Comparison of ENCODE assay signal across 23 cellular contexts in the genomic region with DNA sequence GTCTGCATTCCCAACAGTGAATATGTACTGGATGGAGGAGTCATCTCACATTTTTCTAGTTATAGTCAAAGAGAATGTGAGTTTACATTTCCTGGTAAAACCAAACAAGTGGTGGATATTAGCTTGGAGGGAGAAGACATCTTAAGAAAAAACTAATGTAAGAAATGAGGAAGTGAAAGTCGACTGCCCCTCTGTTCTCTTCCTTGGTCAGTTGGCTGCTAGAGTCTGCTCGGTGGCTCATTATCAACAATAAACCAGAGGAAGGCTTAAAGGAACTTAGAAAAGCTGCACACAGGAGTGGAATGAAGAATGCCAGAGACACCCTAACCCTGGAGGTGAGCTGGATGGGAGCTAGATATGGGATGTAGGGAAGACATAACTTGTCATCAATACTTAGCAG. TPM values are rescaled to one million over a fixed set of nuclear protein-coding genes. Genes with fewer than 3 reads are reported as not detected.
A peak's percentile ranks its signal among the peaks of the same experiment; 100 is the strongest.
DNase-seq lines count a peak whose midpoint lies in the region; ATAC-seq and TF ChIP-seq lines count a peak whose summit lies in the region.
"Had no signal": no experiment of that assay in that cellular context is flagged by ENCODE, and none has a peak within 500 bp of the region (broad histone marks: within the 10 kb centered on the region; RNA-seq: fewer than 3 reads in every experiment).

No MANE protein-coding gene starts in this region.

- H3K9me3 Mint-ChIP-seq in T-cell, result no peaks in the 10 kb centered on the region
- H3K9me3 Mint-ChIP-seq: activated T-cell treated with anti-CD3 and anti-CD28 coated beads, Interleukin-2, amount 50 U/mL, for 4 hours; neural progenitor cell; stimulated activated naive B cell treated with anti-CD40 and anti-IgM and Interleukin-4, amounts not matched to agents 10 μg/mL and 1 μg/mL and 100 μg/mL, for 72 hours had no signal

- no peak for TF ChIP-seq POLR2A in testis (IDR thresholded peaks at IDR 0.05)

- no peak overlapping the region for H3K9ac ChIP-seq in MM.1S (ENCODE audit: low read length)
- H3K9ac ChIP-seq: GM23248, neural progenitor cell had no signal

- DNase-seq in GM13976 (ENCODE audit: low spot score) (peak; percentile 11), MM.1S (peak; percentile 47), RPMI8226 (peak; percentile 75), midbrain (lab: John Stamatoyannopoulos, UW) (peak; percentile 0), T-cell (no peak), NCI-H82 treated with DMSO at 0.1 percent for 48 hours (lab: John Stamatoyannopoulos, UW; ENCODE audit: unreplicated experiment) (no peak), testis (no peak), GDM1 (lab: John Stamatoyannopoulos, UW) (no peak)
- DNase-seq: activated CD8-positive, alpha-beta memory T cell treated with anti-CD3 and anti-CD28 coated beads for 24 hours; activated naive CD4-positive, alpha-beta T cell treated with Interleukin-2 at 50 U/mL for 16 hours; activated T-cell treated with anti-CD3 and anti-CD28 coated beads, Interleukin-2, amount 50 U/mL, for 4 hours; amniotic stem cell; GM23248; NCI-H526 treated with DMSO at 0.1 percent for 48 hours; psoas muscle; stimulated activated naive B cell treated with anti-CD40 and anti-IgM and Interleukin-4, amounts not matched to agents 10 μg/mL and 1 μg/mL and 100 μg/mL, for 72 hours; thyroid gland had no signal

- POLR2A ChIA-PET in T-cell (lab: Charles Lee), result no interaction called here

- H3K4me3 ChIP-seq in MM.1S (ENCODE audit: low read length) (no peak overlapping the region), testis (no peak overlapping the region)
- H3K4me3 ChIP-seq: coronary artery, GM23248, neural progenitor cell, psoas muscle, thyroid gland had no signal

- H3K36me3 Mint-ChIP-seq in T-cell, result no peaks in the 10 kb centered on the region
- H3K36me3 Mint-ChIP-seq: neural progenitor cell; stimulated activated naive B cell treated with anti-CD40 and anti-IgM and Interleukin-4, amounts not matched to agents 10 μg/mL and 1 μg/mL and 100 μg/mL, for 72 hours had no signal

- H3K36me3 ChIP-seq in MM.1S (replicated peaks; ENCODE audit: insufficient read depth, low read length) (no peaks in the 10 kb centered on the region), testis (ENCODE audit: low read depth, missing control alignments) (no peaks in the 10 kb centered on the region)
- H3K36me3 ChIP-seq: neural progenitor cell, thyroid gland had no signal

- WGBS in testis, 2 donors, result 57 to 59% methylated on average over 2 of the region's 2 CpGs

- no peak for ATAC-seq in T-cell (replicated peaks in 1 of 4)
- ATAC-seq: activated CD4-positive, CD25-positive, alpha-beta regulatory T cell treated with anti-CD3 and anti-CD28 coated beads, Interleukin-2, amount 50 U/mL, for 24 hours; activated T-cell treated with anti-CD3 and anti-CD28 coated beads, Interleukin-2, amount 50 U/mL, for 4 hours; left lobe of liver; psoas muscle had no signal

- H3K9me3 ChIP-seq in MM.1S (replicated peaks; ENCODE audit: insufficient read depth, low read length) (no peaks in the 10 kb centered on the region), testis (no peaks in the 10 kb centered on the region)
- H3K9me3 ChIP-seq: psoas muscle, thyroid gland had no signal

- H3K27ac ChIP-seq in MM.1S (ENCODE audit: low read length) (no peak overlapping the region), testis (no peak overlapping the region)
- H3K27ac ChIP-seq: coronary artery, GM23248, neural progenitor cell, psoas muscle, thyroid gland had no signal

- H3F3A ChIP-seq in MM.1S (ENCODE audit: insufficient read depth, low read length), result no peaks in the 10 kb centered on the region

- no peaks in the 10 kb centered on the region for H3K27me3 ChIP-seq in MM.1S (replicated peaks; ENCODE audit: insufficient read depth, low read length)
- H3K27me3 ChIP-seq in testis, result no peaks in the 10 kb centered on the region
- H3K27me3 ChIP-seq: neural progenitor cell, thyroid gland had no signal

- no peak overlapping the region for H3K4me2 ChIP-seq in MM.1S (ENCODE audit: low read depth, low read length)
- H3K4me2 ChIP-seq: neural progenitor cell had no signal

- no peak overlapping the region for H3K27ac Mint-ChIP-seq in T-cell
- H3K27ac Mint-ChIP-seq: neural progenitor cell; stimulated activated naive B cell treated with anti-CD40 and anti-IgM and Interleukin-4, amounts not matched to agents 10 μg/mL and 1 μg/mL and 100 μg/mL, for 72 hours had no signal

- TF ChIP-seq CTCF in GM13976 (IDR thresholded peaks at IDR 0.05; ENCODE audit: borderline replicate concordance, control extremely low read depth, extremely low read depth, insufficient read depth, missing control alignments) (no peak), MM.1S (IDR thresholded peaks at IDR 0.05; ENCODE audit: low read length) (no peak), testis (IDR thresholded peaks at IDR 0.05) (no peak)

- H3K4me3 Mint-ChIP-seq in T-cell, result no peak overlapping the region
- H3K4me3 Mint-ChIP-seq: activated T-cell treated with anti-CD3 and anti-CD28 coated beads, Interleukin-2, amount 50 U/mL, for 4 hours; neural progenitor cell; stimulated activated naive B cell treated with anti-CD40 and anti-IgM and Interleukin-4, amounts not matched to agents 10 μg/mL and 1 μg/mL and 100 μg/mL, for 72 hours had no signal

- peaks cover 23 to 43% of the 10 kb centered on the region in 2 donors for H3K27me3 Mint-ChIP-seq in T-cell

- no peak overlapping the region for H2AFZ ChIP-seq in MM.1S (ENCODE audit: low read length)
- H2AFZ ChIP-seq: GM23248, neural progenitor cell had no signal

- H3K4me1 Mint-ChIP-seq in T-cell, result no peaks in the 10 kb centered on the region
- H3K4me1 Mint-ChIP-seq: neural progenitor cell had no signal

- CTCF ChIA-PET in T-cell (lab: Charles Lee), result no interaction called here

- no peaks in the 10 kb centered on the region for H4K20me1 ChIP-seq in MM.1S (ENCODE audit: insufficient read depth, low read length)

- in situ Hi-C loops in GM13976 (cut with MboI; ENCODE audit: low sequenced_read_pairs, unreplicated experiment), result no loop called here

- H3K4me1 ChIP-seq in MM.1S (ENCODE audit: low read length) (no peaks in the 10 kb centered on the region), testis (no peaks in the 10 kb centered on the region)
- H3K4me1 ChIP-seq: neural progenitor cell, psoas muscle, thyroid gland had no signal

- intact Hi-C loops in testis (cut with DNase I; ENCODE audit: low total_unique reads), result no loop called here

- no peaks in the 10 kb centered on the region for H3K79me2 ChIP-seq in MM.1S (ENCODE audit: low read length)

- no peaks in the 10 kb centered on the region for H3K9me2 ChIP-seq in MM.1S (replicated peaks; ENCODE audit: insufficient read depth, low read length)

RNA-seq across cellular contexts. Expression of a gene that starts 5.8 kb away (rescaled TPM):
- under 1 TPM in 1 of 5 donors, not detected in 4; 0.12 TPM for total RNA-seq in T-cell
- total RNA-seq in testis, result not detected
- polyA plus RNA-seq in testis (ENCODE audit: insufficient read depth, low read depth, low replicate concordance), result not detected
- total RNA-seq: activated T-cell treated with anti-CD3 and anti-CD28 coated beads, Interleukin-2, amount 50 U/mL, for 4 hours; bronchial epithelial cell; GM23248; psoas muscle; SK-MEL-5; thyroid gland had no signal
- polyA plus RNA-seq: GM23248, psoas muscle had no signal

Comparison
In these comparisons a context has a peak if more than half of its experiments do, and no peak if none do; other contexts are left out.
1. DNase-seq: peak in GM13976 (single experiment), MM.1S (single experiment), RPMI8226 (single experiment) and midbrain (single experiment); none in T-cell (0 of 34), NCI-H82 treated with DMSO at 0.1 percent for 48 hours (single experiment), testis (single experiment) and GDM1 (single experiment).